In genomic region chr18:79567481-79568147, GRCh38 we compare ENCODE assay signal across 9 cellular contexts.
A peak's percentile ranks its signal among the peaks of the same experiment; 100 is the strongest.
DNase-seq lines count a peak whose midpoint lies in the region; ATAC-seq and TF ChIP-seq lines count a peak whose summit lies in the region.
"Had no signal": no experiment of that assay in that cellular context is flagged by ENCODE, and none has a peak within 500 bp of the region (broad histone marks: within the 10 kb centered on the region; RNA-seq: fewer than 3 reads in every experiment).

No MANE protein-coding gene starts in this region.

- no CpG with 5 or more reads among the region's 28 CpGs for WGBS in H9 (ENCODE audit: extremely low coverage, insufficient read length, low lambda C conversion rate)
- 44 to 49% methylated on average over 20 to 28 of the region's 28 CpGs for WGBS in tibial nerve, 2 donors

- H2AFZ ChIP-seq in H9 (ENCODE audit: low read length), result no peak overlapping the region

- no peak overlapping the region for H3K23ac ChIP-seq in H9 (ENCODE audit: insufficient read length, low read depth, low read length)

- peak overlapping the region; percentile 10 for H3K18ac ChIP-seq in H9 (ENCODE audit: insufficient read length, low read depth, low read length)

- no peak overlapping the region for H2BK5ac ChIP-seq in H9 (ENCODE audit: insufficient read length, low read length)

- no peaks in the 10 kb centered on the region for H3K79me1 ChIP-seq in H9 (ENCODE audit: insufficient read depth, low read depth, low read length, poor library complexity, severe bottlenecking)

- no peak overlapping the region for H3K9ac ChIP-seq in H9 (ENCODE audit: extremely low read depth, insufficient read length, low read length)
- peak overlapping the region; percentile 37 for H3K9ac ChIP-seq in adipocyte (ENCODE audit: low read length)

- H3K4ac ChIP-seq in H9 (ENCODE audit: low read depth, low read length), result no peak overlapping the region

- no peaks in the 10 kb centered on the region for H3K27me3 ChIP-seq in H9 (ENCODE audit: insufficient read depth, low read length)
- no peaks in the 10 kb centered on the region for H3K27me3 ChIP-seq in adipocyte (replicated peaks; ENCODE audit: control insufficient read depth, insufficient read depth, low read length)
- H3K27me3 ChIP-seq in tibial nerve, result peaks cover 0 to 6% of the 10 kb centered on the region in 2 donors

- no peak overlapping the region for H4K5ac ChIP-seq in H9 (ENCODE audit: insufficient read length, low read depth, low read length)

- no peak overlapping the region for H3K56ac ChIP-seq in H9 (ENCODE audit: insufficient read length, low read depth, low read length)

- no peak for TF ChIP-seq POLR2A in tibial nerve (IDR thresholded peaks at IDR 0.05)

- no peak overlapping the region for H2BK12ac ChIP-seq in H9 (ENCODE audit: insufficient read length, low read depth, low read length)

- H4K20me1 ChIP-seq in H9 (ENCODE audit: control insufficient read depth, insufficient read depth, insufficient read length), result no peaks in the 10 kb centered on the region

- H4K8ac ChIP-seq in H9 (replicated peaks; ENCODE audit: insufficient read length, low read depth, low read length), result no peak overlapping the region

- TF ChIP-seq EP300 in tibial nerve (IDR thresholded peaks at IDR 0.05), result no peak

- H2BK120ac ChIP-seq in H9 (ENCODE audit: low read depth, low read length, poor library complexity, severe bottlenecking), result no peak overlapping the region

- H3K4me2 ChIP-seq in H9 (ENCODE audit: insufficient read depth, insufficient read length, low read length), result no peak overlapping the region

- peaks cover 11 to 15% of the 10 kb centered on the region in 2 experiments for H3K9me3 Mint-ChIP-seq in H9

- H3K27me3 Mint-ChIP-seq in H9 (ENCODE audit: low read depth), result peaks cover 18% of the 10 kb centered on the region

- peaks cover 0 to 10% (median 6%) of the 10 kb centered on the region in 3 experiments; a peak in 5 of 7 replicates for H3K36me3 Mint-ChIP-seq in H9 (ENCODE audit: insufficient read depth in 1 of 3, low read depth in 3 of 3)

- DNase-seq in H9, result peak; percentile 81
- DNase-seq in adipocyte (ENCODE audit: low read depth), result peak; percentile 81
- DNase-seq in left cardiac atrium, result peak; percentile 80
- peak; percentile 65 for DNase-seq in retina
- no peak for DNase-seq in tibial nerve (ENCODE audit: low spot score in 2 of 2)
- no peak for DNase-seq in HT-29 (ENCODE audit: low spot score)
- DNase-seq in SW480 (ENCODE audit: low spot score), result no peak
- no peak for DNase-seq in NCI-H774 (lab: John Stamatoyannopoulos, UW)
- DNase-seq: esophagus squamous epithelium had no signal

- peak overlapping the region in 2 of 3 experiments; percentile 62 to 96; a peak in 2 of 7 replicates for H3K27ac Mint-ChIP-seq in H9

- H3K4me1 Mint-ChIP-seq in H9, result peaks cover 25 to 27% of the 10 kb centered on the region in 2 experiments

- H3K4me3 ChIP-seq in adipocyte (ENCODE audit: low read length) (peak overlapping the region; percentile 32), tibial nerve (no peak overlapping the region)

- H2AK5ac ChIP-seq in H9 (ENCODE audit: insufficient read length, low read length), result no peak overlapping the region

- H3K36me3 ChIP-seq in adipocyte (ENCODE audit: control insufficient read depth, insufficient read depth, low read length, severe bottlenecking) (no peaks in the 10 kb centered on the region), tibial nerve (no peaks in the 10 kb centered on the region)
- H3K36me3 ChIP-seq: esophagus squamous epithelium had no signal

- H4K91ac ChIP-seq in H9 (ENCODE audit: insufficient read length, low read depth, low read length), result no peak overlapping the region

- H3K4me3 Mint-ChIP-seq in H9, result peak overlapping the region; percentile 8 to 67; a peak in 3 of 5 replicates

- peak; percentile 86 to 95 for ATAC-seq in left cardiac atrium

- H3K27ac ChIP-seq in H9 (ENCODE audit: insufficient read length, low read depth, low read length), result no peak overlapping the region
- H3K27ac ChIP-seq in tibial nerve, result peak overlapping the region in 1 of 4 donors; percentile 33

- no peak overlapping the region; the same call in 1 of the 2 replicates for H3K14ac ChIP-seq in H9 (ENCODE audit: insufficient read depth, low read length)

- H3T11ph ChIP-seq in H9 (ENCODE audit: low read length), result no peak overlapping the region

- H2BK20ac ChIP-seq in H9 (ENCODE audit: low read depth, low read length, poor library complexity, severe bottlenecking), result no peak overlapping the region

- TF ChIP-seq CTCF in H9 (conservative IDR thresholded peaks at IDR 0.05), result no peak
- TF ChIP-seq CTCF in tibial nerve (IDR thresholded peaks at IDR 0.05), result no peak

- H2BK15ac ChIP-seq in H9 (ENCODE audit: low read depth, low read length), result no peak overlapping the region

- peaks cover 3% of the 10 kb centered on the region; the same call in 1 of the 2 replicates for H3K4me1 ChIP-seq in H9 (ENCODE audit: insufficient read depth, low read length)
- peaks cover 8% of the 10 kb centered on the region for H3K4me1 ChIP-seq in adipocyte (ENCODE audit: control insufficient read depth, insufficient read depth, low read length)
- H3K4me1 ChIP-seq in tibial nerve, result peaks cover 0 to 24% (median 0%) of the 10 kb centered on the region in 4 donors

- H3K79me2 ChIP-seq in H9 (ENCODE audit: insufficient read depth, low read length), result no peaks in the 10 kb centered on the region

- H3K23me2 ChIP-seq in H9 (ENCODE audit: insufficient read length, low read depth, low read length, poor library complexity, severe bottlenecking), result no peaks in the 10 kb centered on the region

- H3K9me3 ChIP-seq in H9 (ENCODE audit: control insufficient read depth, low read depth, low read length) (no peaks in the 10 kb centered on the region), adipocyte (ENCODE audit: control insufficient read depth, low read length) (peaks cover 7% of the 10 kb centered on the region), tibial nerve (peaks cover 0 to 12% (median 2%) of the 10 kb centered on the region in 4 donors)

- intact Hi-C loops in left cardiac atrium (cut with DNase I), result no loop called here

Comparison
In these comparisons a context has a peak if more than half of its experiments do, and no peak if none do; other contexts are left out.
1. DNase-seq: peak in H9 (single experiment), adipocyte (single experiment), left cardiac atrium (single experiment) and retina (single experiment); none in tibial nerve (0 of 2), HT-29 (single experiment), SW480 (single experiment) and NCI-H774 (single experiment).